10 cellular contexts compared by ENCODE assay signal in the genomic region with DNA sequence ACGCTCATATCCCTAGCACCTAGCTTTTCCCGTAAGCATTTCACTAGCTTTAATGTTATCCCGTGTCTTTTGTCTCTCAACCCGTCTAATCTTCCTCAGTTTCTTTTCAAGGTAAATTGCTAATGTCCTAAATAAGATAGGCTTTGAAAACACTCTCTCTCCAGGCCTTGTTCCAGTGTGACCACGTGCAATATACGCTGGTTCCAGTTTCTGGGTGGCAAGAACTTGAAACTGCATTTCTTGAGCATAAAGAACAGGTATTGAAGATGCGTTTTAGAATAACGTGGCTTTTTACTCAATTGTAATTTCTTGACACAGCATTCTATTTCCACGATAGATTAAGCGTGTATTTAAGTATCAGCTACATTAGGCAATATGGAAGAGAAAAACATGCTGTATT. TPM values are rescaled to one million over a fixed set of nuclear protein-coding genes. Genes with fewer than 3 reads are reported as not detected.
A peak's percentile ranks its signal among the peaks of the same experiment; 100 is the strongest.
DNase-seq lines count a peak whose midpoint lies in the region; ATAC-seq and TF ChIP-seq lines count a peak whose summit lies in the region.
"Had no signal": no experiment of that assay in that cellular context is flagged by ENCODE, and none has a peak within 500 bp of the region (broad histone marks: within the 10 kb centered on the region; RNA-seq: fewer than 3 reads in every experiment).

No MANE protein-coding gene starts in this region.

- H3K9me3 Mint-ChIP-seq in activated T-cell treated with anti-CD3 and anti-CD28 coated beads, Interleukin-2, amount 50 U/mL, for 72 hours = no peaks in the 10 kb centered on the region
- H3K9me3 Mint-ChIP-seq in stimulated activated naive B cell treated with anti-CD40 and anti-IgM and Interleukin-4, amounts not matched to agents 10 μg/mL and 1 μg/mL and 100 μg/mL, for 72 hours = no peaks in the 10 kb centered on the region

- H3K4me3 ChIP-seq in SJSA1 (peak overlapping the region; percentile 64), fibroblast of lung (replicated peaks in 1 of 4; ENCODE audit: control extremely low read depth in 1 of 4, insufficient read depth in 1 of 4, low read depth in 3 of 4, low read length in 4 of 4) (peak overlapping the region; percentile 79 to 98 (median 84)), ascending aorta (no peak overlapping the region), transverse colon (no peak overlapping the region)

- H3K27ac Mint-ChIP-seq in activated T-cell treated with anti-CD3 and anti-CD28 coated beads, Interleukin-2, amount 50 U/mL, for 72 hours = peak overlapping the region; percentile 21
- peak overlapping the region; percentile 31 for H3K27ac Mint-ChIP-seq in stimulated activated naive B cell treated with anti-CD40 and anti-IgM and Interleukin-4, amounts not matched to agents 10 μg/mL and 1 μg/mL and 100 μg/mL, for 72 hours

- no peak for TF ChIP-seq POLR2A in transverse colon (IDR thresholded peaks at IDR 0.05)

- peaks cover 17% of the 10 kb centered on the region for H3K4me1 ChIP-seq in SJSA1 (replicated peaks)
- H3K4me1 ChIP-seq in fibroblast of lung (ENCODE audit: control insufficient read depth, extremely low read depth, insufficient read depth, low read length) = peaks cover 11% of the 10 kb centered on the region
- H3K4me1 ChIP-seq in ascending aorta = peaks cover 3 to 11% of the 10 kb centered on the region in 2 donors
- peaks cover 16 to 22% (median 21%) of the 10 kb centered on the region in 4 donors for H3K4me1 ChIP-seq in transverse colon

- intact Hi-C loops in ascending aorta (cut with DNase I) = no loop called here
- intact Hi-C loops in transverse colon (cut with DNase I; ENCODE audit: low total_unique reads) = no loop called here

- H3K4me2 ChIP-seq in fibroblast of lung (ENCODE audit: extremely low read depth, insufficient read depth, low read length) = peak overlapping the region; percentile 76

- no peaks in the 10 kb centered on the region for H3K9me3 ChIP-seq in SJSA1 (replicated peaks)
- no peaks in the 10 kb centered on the region for H3K9me3 ChIP-seq in fibroblast of lung (ENCODE audit: control insufficient read depth, insufficient read depth, low read depth, low read length)
- H3K9me3 ChIP-seq in ascending aorta = no peaks in the 10 kb centered on the region
- no peaks in the 10 kb centered on the region for H3K9me3 ChIP-seq in transverse colon

- in situ Hi-C loops in transverse colon (cut with MboI; ENCODE audit: low pct_ligation_motif_present in 1 of 4, low pct_unique_long_range_greater_than_20kb in 1 of 4, low sequenced_read_pairs in 3 of 4) = no loop called here

- peak overlapping the region; percentile 18 for H2AFZ ChIP-seq in fibroblast of lung (ENCODE audit: low read length)

- no peak for DNase-seq in activated T-cell treated with anti-CD3 and anti-CD28 coated beads, Interleukin-2, amount 50 U/mL, for 72 hours
- no peak for DNase-seq in activated T-cell treated with anti-CD3 and anti-CD28 coated beads, Interleukin-2, amount 50 U/mL, for 48 hours
- DNase-seq in SJSA1 (ENCODE audit: low read depth in 1 of 2, low spot score in 2 of 2) = no peak
- no peak for DNase-seq in fibroblast of lung (ENCODE audit: low read depth in 2 of 2)
- no peak for DNase-seq in stimulated activated naive B cell treated with anti-CD40 and anti-IgM and Interleukin-4, amounts not matched to agents 10 μg/mL and 1 μg/mL and 100 μg/mL, for 72 hours
- DNase-seq in ascending aorta (ENCODE audit: low spot score in 2 of 2) = no peak
- no peak for DNase-seq in transverse colon
- no peak for DNase-seq in GDM1 (lab: John Stamatoyannopoulos, UW)
- DNase-seq: stimulated activated CD4-positive, alpha-beta T cell treated with anti-CD3 and anti-CD28 coated beads, Interleukin-1b, Interleukin-23, amount 100 ng/mL, for 48 hours had no signal

- no peak overlapping the region for H3K9ac ChIP-seq in fibroblast of lung (ENCODE audit: insufficient read depth, low read length)

- TF ChIP-seq CTCF in fibroblast of lung (conservative IDR thresholded peaks at IDR 0.05 in 1 of 2, IDR thresholded peaks at IDR 0.05 in 1 of 2; ENCODE audit: low read depth in 1 of 2, low read length in 2 of 2) = no peak
- TF ChIP-seq CTCF in ascending aorta (IDR thresholded peaks at IDR 0.05) = no peak
- TF ChIP-seq CTCF in transverse colon (IDR thresholded peaks at IDR 0.05) = no peak

- H3K36me3 ChIP-seq in SJSA1 = peaks cover 62% of the 10 kb centered on the region
- peaks cover 4% of the 10 kb centered on the region for H3K36me3 ChIP-seq in fibroblast of lung (ENCODE audit: control insufficient read depth, insufficient read depth, low read length)
- no peaks in the 10 kb centered on the region for H3K36me3 ChIP-seq in ascending aorta
- no peaks in the 10 kb centered on the region for H3K36me3 ChIP-seq in transverse colon

- peaks cover 48% of the 10 kb centered on the region for H3K4me1 Mint-ChIP-seq in activated T-cell treated with anti-CD3 and anti-CD28 coated beads, Interleukin-2, amount 50 U/mL, for 72 hours (ENCODE audit: low read depth)
- peaks cover 22 to 38% of the 10 kb centered on the region in 2 donors for H3K4me1 Mint-ChIP-seq in stimulated activated naive B cell treated with anti-CD40 and anti-IgM and Interleukin-4, amounts not matched to agents 10 μg/mL and 1 μg/mL and 100 μg/mL, for 72 hours

- peak overlapping the region; percentile 87 to 100 for H3K4me3 Mint-ChIP-seq in activated T-cell treated with anti-CD3 and anti-CD28 coated beads, Interleukin-2, amount 50 U/mL, for 72 hours
- peak overlapping the region; percentile 95 to 100 for H3K4me3 Mint-ChIP-seq in stimulated activated naive B cell treated with anti-CD40 and anti-IgM and Interleukin-4, amounts not matched to agents 10 μg/mL and 1 μg/mL and 100 μg/mL, for 72 hours

- TF ChIP-seq EP300 in transverse colon (IDR thresholded peaks at IDR 0.05; ENCODE audit: low read depth) = no peak

- H3K79me2 ChIP-seq in fibroblast of lung (ENCODE audit: control insufficient read depth, insufficient read depth, low read length) = peaks cover 37% of the 10 kb centered on the region

- H3K36me3 Mint-ChIP-seq in activated T-cell treated with anti-CD3 and anti-CD28 coated beads, Interleukin-2, amount 50 U/mL, for 72 hours (ENCODE audit: insufficient read depth in 2 of 2) = peaks cover 11 to 34% of the 10 kb centered on the region in 2 donors
- peaks cover 10 to 16% of the 10 kb centered on the region in 2 donors for H3K36me3 Mint-ChIP-seq in stimulated activated naive B cell treated with anti-CD40 and anti-IgM and Interleukin-4, amounts not matched to agents 10 μg/mL and 1 μg/mL and 100 μg/mL, for 72 hours

- H4K20me1 ChIP-seq in fibroblast of lung (ENCODE audit: control insufficient read depth, extremely low read depth, insufficient read depth, low read length) = no peaks in the 10 kb centered on the region

- no peaks in the 10 kb centered on the region for H3K27me3 Mint-ChIP-seq in activated T-cell treated with anti-CD3 and anti-CD28 coated beads, Interleukin-2, amount 50 U/mL, for 72 hours (ENCODE audit: low read depth)
- no peaks in the 10 kb centered on the region for H3K27me3 Mint-ChIP-seq in stimulated activated naive B cell treated with anti-CD40 and anti-IgM and Interleukin-4, amounts not matched to agents 10 μg/mL and 1 μg/mL and 100 μg/mL, for 72 hours

- no peak for ATAC-seq in activated T-cell treated with anti-CD3 and anti-CD28 coated beads, Interleukin-2, amount 50 U/mL, for 72 hours (replicated peaks in 1 of 2)
- no peak for ATAC-seq in stimulated activated naive B cell treated with anti-CD40 and anti-IgM and Interleukin-4, amounts not matched to agents 10 μg/mL and 1 μg/mL and 100 μg/mL, for 72 hours (replicated peaks)

- H3K27ac ChIP-seq in SJSA1 (no peak overlapping the region), fibroblast of lung (ENCODE audit: insufficient read depth, low read length) (no peak overlapping the region), ascending aorta (no peak overlapping the region), transverse colon (no peak overlapping the region)

- 57 to 75% methylated on average over 10 of the region's 10 CpGs for WGBS in transverse colon (ENCODE audit: low coverage in 1 of 2), 2 donors

- H3K27me3 ChIP-seq in SJSA1 (replicated peaks) (no peaks in the 10 kb centered on the region), fibroblast of lung (ENCODE audit: control insufficient read depth, insufficient read depth, low read length) (no peaks in the 10 kb centered on the region), ascending aorta (no peaks in the 10 kb centered on the region), transverse colon (no peaks in the 10 kb centered on the region)

RNA-seq across cellular contexts. Expression of a gene that starts 1.1 kb away (rescaled TPM):
- 100 to 1,000 TPM; 119 to 144 TPM for total RNA-seq in activated T-cell treated with anti-CD3 and anti-CD28 coated beads, Interleukin-2, amount 50 U/mL, for 72 hours
- 59.6 and 72.5 TPM in 2 replicates for total RNA-seq in SJSA1 (2014; rRNA removed; shearing (Covaris generic))
- total RNA-seq in fibroblast of lung (1.0 and 3.8 TPM in 2 replicates), ascending aorta (not detected), transverse colon (1 to 10 TPM in 3 of 4 donors, not detected in 1; 1.1 to 2.0 (median 1.2) TPM)
- polyA plus RNA-seq in fibroblast of lung = 12.0 and 30.4 TPM in 2 replicates
- polyA plus RNA-seq in fibroblast of lung (2012) = 7.5 and 21.4 TPM in 2 replicates
- polyA minus RNA-seq in fibroblast of lung (ENCODE audit: low replicate concordance) = 18.5 and 31.2 TPM in 2 replicates
- polyA plus RNA-seq: CD14-positive monocyte had no signal

RNA-seq across cellular contexts. Expression of a gene that starts 1.8 kb away (rescaled TPM):
- total RNA-seq in activated T-cell treated with anti-CD3 and anti-CD28 coated beads, Interleukin-2, amount 50 U/mL, for 72 hours = 10 to 100 TPM; 68.3 to 78.6 TPM
- total RNA-seq in SJSA1 (2014; rRNA removed; shearing (Covaris generic)) = 128 and 158 TPM in 2 replicates
- total RNA-seq in fibroblast of lung (39.3 and 41.3 TPM in 2 replicates), ascending aorta (81.5 TPM), transverse colon (10 to 100 TPM in 3 of 4 donors, 1 to 10 TPM in 1; 4.9 to 57.2 (median 36.8) TPM)
- 86.2 and 140 TPM in 2 replicates for polyA plus RNA-seq in fibroblast of lung
- 71.0 and 111 TPM in 2 replicates for polyA plus RNA-seq in fibroblast of lung (2012)
- 131 and 233 TPM in 2 replicates for polyA minus RNA-seq in fibroblast of lung (ENCODE audit: low replicate concordance)

RNA-seq across cellular contexts. Expression of a gene that starts 33.3 kb away (rescaled TPM):
- 10 to 100 TPM; 34.3 to 40.6 TPM for total RNA-seq in activated T-cell treated with anti-CD3 and anti-CD28 coated beads, Interleukin-2, amount 50 U/mL, for 72 hours
- total RNA-seq in SJSA1 (2014; rRNA removed; shearing (Covaris generic)) = 42.7 and 43.2 TPM in 2 replicates
- 16.2 and 17.7 TPM in 2 replicates for total RNA-seq in fibroblast of lung
- polyA plus RNA-seq in fibroblast of lung = 14.2 and 15.9 TPM in 2 replicates
- 17.3 and 17.4 TPM in 2 replicates for polyA plus RNA-seq in fibroblast of lung (2012)
- polyA minus RNA-seq in fibroblast of lung (ENCODE audit: low replicate concordance) = 11.3 and 18.6 TPM in 2 replicates
- 58.5 TPM for total RNA-seq in ascending aorta
- 10 to 100 TPM; 26.6 to 50.7 (median 39.4) TPM for total RNA-seq in transverse colon

RNA-seq across cellular contexts. Expression of a gene that starts 43.4 kb away (rescaled TPM):
- total RNA-seq in activated T-cell treated with anti-CD3 and anti-CD28 coated beads, Interleukin-2, amount 50 U/mL, for 72 hours = under 1 TPM; 0.30 to 0.36 TPM
- not detected in 2 replicates for total RNA-seq in SJSA1 (2014; rRNA removed; shearing (Covaris generic))
- total RNA-seq in fibroblast of lung (0.33 and 0.51 TPM in 2 replicates), ascending aorta (482 TPM), transverse colon (100 to 1,000 TPM in 1 of 4 donors, 10 to 100 TPM in 3; 29.5 to 126 (median 63.9) TPM)
- polyA plus RNA-seq in fibroblast of lung = not detected in 2 replicates
- 0.13 TPM in 2 replicates for polyA plus RNA-seq in fibroblast of lung (2012)
- not detected in 2 replicates for polyA minus RNA-seq in fibroblast of lung (ENCODE audit: low replicate concordance)

RNA-seq across cellular contexts. Expression of a gene that starts 48.4 kb away (rescaled TPM):
- total RNA-seq in activated T-cell treated with anti-CD3 and anti-CD28 coated beads, Interleukin-2, amount 50 U/mL, for 72 hours = 10 to 100 TPM; 27.1 to 27.2 TPM
- total RNA-seq in SJSA1 (2014; rRNA removed; shearing (Covaris generic)) = 54.3 and 65.2 TPM in 2 replicates
- total RNA-seq in fibroblast of lung (44.8 and 49.8 TPM in 2 replicates), ascending aorta (14.7 TPM), transverse colon (10 to 100 TPM; 10.9 to 29.2 (median 13.7) TPM)
- polyA plus RNA-seq in fibroblast of lung = 44.4 and 51.7 TPM in 2 replicates
- polyA plus RNA-seq in fibroblast of lung (2012) = 58.2 and 63.2 TPM in 2 replicates
- 4.8 and 15.2 TPM in 2 replicates for polyA minus RNA-seq in fibroblast of lung (ENCODE audit: low replicate concordance)

Comparison
In these comparisons a context has a peak if more than half of its experiments do, and no peak if none do; other contexts are left out.
1. H3K4me3 ChIP-seq: peak in SJSA1 (single experiment) and fibroblast of lung (4 of 4); none in ascending aorta (0 of 2) and transverse colon (0 of 4).
2. RNA of a gene that starts 1.1 kb away (total RNA-seq): 119 to 144 TPM in activated T-cell treated with anti-CD3 and anti-CD28 coated beads, Interleukin-2, amount 50 U/mL, for 72 hours and 59.6 to 72.5 TPM in SJSA1; 1.0 to 3.8 TPM in fibroblast of lung, 1.1 to 2.0 TPM in transverse colon and not detected in ascending aorta (single experiment); every median in the first group is over 10 times any median in the second.